ENCODE assay signal across 23 cellular contexts in the genomic region with DNA sequence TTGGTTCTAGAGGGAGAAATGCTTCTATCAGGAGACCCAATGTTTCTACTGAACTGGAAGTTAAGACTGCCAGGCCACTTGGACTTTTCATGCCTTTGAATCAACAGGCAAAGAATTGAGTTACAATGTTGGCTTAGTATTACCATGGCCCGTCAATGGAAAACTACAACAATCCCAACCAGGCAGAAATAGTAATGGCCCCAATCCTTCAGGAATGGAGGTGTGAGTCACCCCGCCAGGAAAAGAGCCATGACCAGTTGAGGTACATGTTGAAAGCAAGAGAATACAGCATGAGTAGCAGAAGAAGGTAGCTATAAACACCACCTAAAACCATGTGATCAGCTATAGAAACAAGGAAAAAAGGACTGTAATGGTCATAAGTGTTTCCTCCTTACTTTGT.
"Had no signal": no experiment of that assay in that cellular context is flagged by ENCODE, and none has a peak within 500 bp of the region (broad histone marks: within the 10 kb centered on the region; RNA-seq: fewer than 3 reads in every experiment).

No MANE protein-coding gene starts in this region.

- H3K4me1 ChIP-seq: foreskin keratinocyte, heart right ventricle, left lung, lower lobe of right lung had no signal

- FAIRE-seq: colon, endothelial cell of umbilical vein, frontal cortex, islet of Langerhans, keratinocyte had no signal

- ATAC-seq: foreskin keratinocyte, heart right ventricle, left cardiac atrium, left lung, left ventricle myocardium superior, lower lobe of right lung, mucosa of descending colon had no signal

- H3K36me3 ChIP-seq: esophagus muscularis mucosa, heart right ventricle, left lung, lower lobe of right lung had no signal

- H3K36me3 Mint-ChIP-seq: mesothelial cell of epicardium had no signal

- H3K27ac ChIP-seq: coronary artery, dorsolateral prefrontal cortex, esophagus muscularis mucosa, foreskin keratinocyte, heart right ventricle, left lung, lower lobe of right lung had no signal

- H3K4me1 Mint-ChIP-seq: mesothelial cell of epicardium had no signal

- H3K27ac Mint-ChIP-seq: mesothelial cell of epicardium had no signal

- H3K4me3 Mint-ChIP-seq: mesothelial cell of epicardium had no signal

- H3K9me3 ChIP-seq: esophagus muscularis mucosa, heart right ventricle, lower lobe of right lung, mucosa of descending colon had no signal

- DNase-seq: dermis blood vessel endothelial cell; dorsolateral prefrontal cortex; effector CD4-positive, alpha-beta T cell; effector memory CD4-positive, alpha-beta T cell; foreskin keratinocyte; glutamatergic neuron; head of caudate nucleus; heart right ventricle; hippocampal formation; left cardiac atrium; left lung; left ventricle myocardium superior; lower lobe of right lung; mesenchymal stem cell; mucosa of descending colon had no signal

- H3K27me3 ChIP-seq: dorsolateral prefrontal cortex, esophagus muscularis mucosa, foreskin keratinocyte, heart right ventricle, left lung had no signal

- H3K4me3 ChIP-seq: coronary artery, dorsolateral prefrontal cortex, esophagus muscularis mucosa, heart right ventricle, left lung, lower lobe of right lung, mucosa of descending colon had no signal

- H3K9me3 Mint-ChIP-seq: mesothelial cell of epicardium had no signal
